ENCODE assay signal across 12 cellular contexts in genomic region chr9:86290341-86290740, GRCh38. TPM values are rescaled to one million over a fixed set of nuclear protein-coding genes. Genes with fewer than 3 reads are reported as not detected.
DNase-seq lines count a peak whose midpoint lies in the region; FAIRE-seq and TF ChIP-seq lines count a peak whose summit lies in the region.
"Not testable (repeated sequence)": the region's sequence is repeated elsewhere in the genome, so short reads cannot be mapped to it uniquely, and the experiment has no call there.
"Had no signal": no experiment of that assay in that cellular context is flagged by ENCODE, and none has a peak within 500 bp of the region (broad histone marks: within the 10 kb centered on the region; RNA-seq: fewer than 3 reads in every experiment).

No MANE protein-coding gene starts in this region.

- not testable (repeated sequence) for H3K27ac ChIP-seq in testis

- FAIRE-seq in H54 (lab: Jason Lieb, UNC) = peak; percentile 79

- not testable (repeated sequence) for H3K36me3 ChIP-seq in testis (ENCODE audit: low read depth, missing control alignments)

- H3K9me3 ChIP-seq in testis = not testable (repeated sequence)

- 64 to 74% methylated on average over 6 of the region's 6 CpGs for WGBS in testis, 2 donors

- not testable (repeated sequence) for H3K4me3 ChIP-seq in testis

- in situ Hi-C loops in SK-MEL-5 (cut with HindIII; ENCODE audit: low pct_unique_long_range_greater_than_20kb, low sequenced_read_pairs) = not testable (repeated sequence)

- DNase-seq in H54 (ENCODE audit: insufficient read length, low spot score) = not testable (repeated sequence)
- DNase-seq in NCI-H1048 (lab: John Stamatoyannopoulos, UW) (peak; percentile 40), SK-MEL-5 (ENCODE audit: low read depth, low spot score) (peak; percentile 69), astrocyte of the hippocampus (ENCODE audit: low read depth, low spot score) (peak; percentile 14), foreskin melanocyte (peak; percentile 43), testis (peak; percentile 69)

- not testable (repeated sequence) for H3K4me1 ChIP-seq in testis

- H3K27me3 ChIP-seq in testis = not testable (repeated sequence)

- not testable (repeated sequence) for TF ChIP-seq CTCF in testis (IDR thresholded peaks at IDR 0.05)

- intact Hi-C loops in testis (cut with DNase I; ENCODE audit: low total_unique reads) = not testable (repeated sequence)

- not testable (repeated sequence) for TF ChIP-seq POLR2A in H54 (IDR thresholded peaks at IDR 0.05; ENCODE audit: low read depth, low read length); testis (IDR thresholded peaks at IDR 0.05)

RNA-seq across cellular contexts. Expression of gene ISCA1, which starts 8.0 kb away (rescaled TPM):
- 108 and 120 TPM in 2 replicates for total RNA-seq in SK-MEL-5 (2014; rRNA removed; shearing (Covaris generic))
- polyA plus RNA-seq in SK-MEL-5 (2015; cell fraction: cytosol; rRNA removed) = 67.2 and 80.1 TPM in 2 replicates
- polyA plus RNA-seq in SK-MEL-5 (2015; cell fraction: nucleus; rRNA removed) = 34.9 and 46.6 TPM in 2 replicates
- 10 to 100 TPM; 40.9 to 48.3 TPM for total RNA-seq in testis
- polyA plus RNA-seq in testis (ENCODE audit: insufficient read depth, low read depth, low replicate concordance) = 66.2 TPM

RNA-seq across cellular contexts. Expression of gene C9orf153, which starts 30.9 kb away (rescaled TPM):
- total RNA-seq in SK-MEL-5 (2014; rRNA removed; shearing (Covaris generic)) = 0.98 TPM in 1 of 2 replicates, not detected in the other
- 0.23 TPM in 1 of 2 replicates, not detected in the other for polyA plus RNA-seq in SK-MEL-5 (2015; cell fraction: cytosol; rRNA removed)
- polyA plus RNA-seq in SK-MEL-5 (2015; cell fraction: nucleus; rRNA removed) = not detected in 2 replicates
- total RNA-seq in testis = 10 to 100 TPM in 1 of 2 donors, 1 to 10 TPM in 1; 5.0 to 10.2 TPM
- 24.4 TPM for polyA plus RNA-seq in testis (ENCODE audit: insufficient read depth, low read depth, low replicate concordance)
- total RNA-seq: Caco-2, Calu3 had no signal
- polyA plus RNA-seq: CD14-positive monocyte; CD4-positive, alpha-beta memory T cell; CD4-positive, CD25-positive, alpha-beta regulatory T cell; CD8-positive, alpha-beta memory T cell had no signal
